Comparison of ENCODE assay signal across 8 cellular contexts in genomic region chr1:204517382-204517781, GRCh38. TPM values are rescaled to one million over a fixed set of nuclear protein-coding genes. Genes with fewer than 3 reads are reported as not detected.
A peak's percentile ranks its signal among the peaks of the same experiment; 100 is the strongest.
DNase-seq lines count a peak whose midpoint lies in the region; ATAC-seq and TF ChIP-seq lines count a peak whose summit lies in the region.
"Not testable (repeated sequence)": the region's sequence is repeated elsewhere in the genome, so short reads cannot be mapped to it uniquely, and the experiment has no call there.

No MANE protein-coding gene starts in this region.

- H3K4me3 ChIP-seq in BLaER1 (peak overlapping the region; percentile 82), HUES6 (ENCODE audit: low read depth, low read length) (peak overlapping the region; percentile 88), SK-N-SH (ENCODE audit: low read depth in 2 of 2, low read length in 1 of 2) (peak overlapping the region; percentile 61 to 73), astrocyte of the cerebellum (ENCODE audit: low read depth, low read length) (peak overlapping the region; percentile 76), fibroblast of mammary gland (ENCODE audit: control insufficient read depth, low read depth, low read length) (peak overlapping the region; percentile 83), right lobe of liver (peak overlapping the region; percentile 64 to 80 (median 70)), prostate gland (peak overlapping the region; percentile 66 to 78), thoracic aorta (peak overlapping the region; percentile 84)

- TF ChIP-seq EP300 in SK-N-SH (IDR thresholded peaks at IDR 0.05; ENCODE audit: borderline replicate concordance in 1 of 2, low read depth in 1 of 2, low read length in 1 of 2) = not testable (repeated sequence)

- H3K9me3 ChIP-seq in BLaER1; HUES6 (ENCODE audit: control insufficient read depth, insufficient read depth, low read depth, low read length); SK-N-SH; right lobe of liver; prostate gland; thoracic aorta: not testable (repeated sequence)

- peaks cover 11% of the 10 kb centered on the region for H3F3A ChIP-seq in SK-N-SH (replicated peaks; ENCODE audit: insufficient read depth)

- H3K27ac ChIP-seq in BLaER1 (peak overlapping the region; percentile 100), HUES6 (ENCODE audit: low read depth, low read length) (peak overlapping the region; percentile 98; the same call in 1 of the 2 replicates), right lobe of liver (peak overlapping the region in 1 of 3 donors; percentile 80)
- H3K27ac ChIP-seq in SK-N-SH (ENCODE audit: low read depth in 2 of 2, low read length in 1 of 2); prostate gland; thoracic aorta: not testable (repeated sequence)

- ATAC-seq in right lobe of liver; thoracic aorta (ENCODE audit: insufficient number of reproducible peaks, low FRiP score, low read depth): not testable (repeated sequence)

- intact Hi-C loops in right lobe of liver (cut with DNase I); prostate gland (cut with DNase I): not testable (repeated sequence)

- TF ChIP-seq CTCF in SK-N-SH (IDR thresholded peaks at IDR 0.05); astrocyte of the cerebellum (IDR thresholded peaks at IDR 0.05; ENCODE audit: low read depth, low read length, missing control alignments); fibroblast of mammary gland (conservative IDR thresholded peaks at IDR 0.05; ENCODE audit: control insufficient read depth, insufficient read depth, low read depth, low read length); right lobe of liver (IDR thresholded peaks at IDR 0.05); prostate gland (IDR thresholded peaks at IDR 0.05); thoracic aorta (IDR thresholded peaks at IDR 0.05): not testable (repeated sequence)

- not testable (repeated sequence) for H4K20me1 ChIP-seq in BLaER1
- peaks cover 15% of the 10 kb centered on the region for H4K20me1 ChIP-seq in SK-N-SH (ENCODE audit: insufficient read depth)

- POLR2A ChIA-PET in SK-N-SH (lab: Yijun Ruan, JAX) = interaction anchor here (0.9 to 3.2 kb wide), 6 partner anchors 10 to 158 kb away, joined by 3 to 51 read pairs (median 4); partner anchors contain the start of genes PIK3C2B and PLEKHA6

- WGBS in SK-N-SH (ENCODE audit: low lambda C conversion rate) = 85% methylated on average over 19 of the region's 19 CpGs
- WGBS in right lobe of liver (ENCODE audit: insufficient coverage, low coverage, low lambda C conversion rate, missing lambda C conversion rate) = 64% methylated on average over 16 of the region's 19 CpGs
- 90% methylated on average over 19 of the region's 19 CpGs for WGBS in prostate gland

- not testable (repeated sequence) for H2AFZ ChIP-seq in SK-N-SH (ENCODE audit: low read depth)

- DNase-seq in SK-N-SH; astrocyte of the cerebellum (ENCODE audit: low read depth); fibroblast of mammary gland (ENCODE audit: low read depth); right lobe of liver; prostate gland (ENCODE audit: low spot score); thoracic aorta (ENCODE audit: low spot score): not testable (repeated sequence)

- H3K27me3 ChIP-seq in BLaER1; HUES6 (ENCODE audit: control insufficient read depth, insufficient read depth, low read length); SK-N-SH (ENCODE audit: insufficient read depth); right lobe of liver; prostate gland (replicated peaks; ENCODE audit: insufficient read depth); thoracic aorta (replicated peaks; ENCODE audit: insufficient read depth): not testable (repeated sequence)

- TF ChIP-seq POLR2A in right lobe of liver (IDR thresholded peaks at IDR 0.05); prostate gland (IDR thresholded peaks at IDR 0.05): not testable (repeated sequence)

- H3K4me2 ChIP-seq in BLaER1 (peak overlapping the region; percentile 90), SK-N-SH (peak overlapping the region; percentile 75)

- H3K9ac ChIP-seq in BLaER1 (peak overlapping the region; percentile 99), SK-N-SH (peak overlapping the region; percentile 93; the same call in 1 of the 2 replicates)
- not testable (repeated sequence) for H3K9ac ChIP-seq in HUES6 (ENCODE audit: low read length)

- CTCF ChIA-PET in SK-N-SH (lab: Yijun Ruan, JAX) = interaction anchor here (0.7 to 3.7 kb wide), 4 partner anchors 14 to 87 kb away, joined by 3 to 15 read pairs (median 4); partner anchors contain the start of gene PIK3C2B

- H3K36me3 ChIP-seq in BLaER1 (peaks cover 23% of the 10 kb centered on the region), HUES6 (ENCODE audit: control insufficient read depth, insufficient read depth, low read length) (peaks cover 20% of the 10 kb centered on the region), SK-N-SH (replicated peaks in 1 of 2; ENCODE audit: control insufficient read depth in 1 of 2, insufficient read depth in 2 of 2, low read length in 1 of 2) (peaks cover 0 to 16% of the 10 kb centered on the region in 2 experiments)
- not testable (repeated sequence) for H3K36me3 ChIP-seq in right lobe of liver, prostate gland, thoracic aorta

- H3K79me2 ChIP-seq in SK-N-SH (ENCODE audit: insufficient read depth) = peaks cover 61% of the 10 kb centered on the region

- not testable (repeated sequence) for H3K9me2 ChIP-seq in SK-N-SH

- not testable (repeated sequence) for TF ChIP-seq RAD21 in SK-N-SH (IDR thresholded peaks at IDR 0.05; ENCODE audit: low read length)

- peaks cover 86% of the 10 kb centered on the region for H3K4me1 ChIP-seq in BLaER1
- not testable (repeated sequence) for H3K4me1 ChIP-seq in HUES6 (ENCODE audit: control insufficient read depth, insufficient read depth, low read length); SK-N-SH (ENCODE audit: control insufficient read depth in 1 of 2, insufficient read depth in 2 of 2, low read depth in 1 of 2, low read length in 1 of 2); prostate gland (replicated peaks)
- peaks cover 0 to 15% (median 0%) of the 10 kb centered on the region in 4 donors for H3K4me1 ChIP-seq in right lobe of liver
- H3K4me1 ChIP-seq in thoracic aorta (ENCODE audit: control insufficient read depth in 1 of 2, low read depth in 2 of 2) = peaks cover 12 to 28% of the 10 kb centered on the region in 2 donors

- in situ Hi-C loops in astrocyte of the cerebellum (cut with HindIII; ENCODE audit: low sequenced_read_pairs) = not testable (repeated sequence)

RNA-seq across cellular contexts. Expression of gene MDM4, which starts 1.2 kb away (rescaled TPM):
- 6.2 and 9.2 TPM in 2 replicates for polyA plus RNA-seq in SK-N-SH (2012; rRNA removed)
- 3.4 and 3.7 TPM in 2 replicates for polyA plus RNA-seq in SK-N-SH (2012; cell fraction: cytosol; rRNA removed)
- 21.0 and 47.4 TPM in 2 replicates for polyA plus RNA-seq in SK-N-SH (2012; cell fraction: nucleus; rRNA removed)
- 10 to 100 TPM; 21.0 to 37.6 (median 25.3) TPM for total RNA-seq in right lobe of liver
- total RNA-seq in prostate gland = 10 to 100 TPM; 38.0 to 66.9 TPM
- total RNA-seq in thoracic aorta = 100 to 1,000 TPM in 1 of 2 donors, 10 to 100 TPM in 1; 79.9 to 126 TPM

RNA-seq across cellular contexts. Expression of gene PIK3C2B, which starts 22.8 kb away (rescaled TPM):
- 6.5 and 6.6 TPM in 2 replicates for polyA plus RNA-seq in SK-N-SH (2012; rRNA removed)
- 2.4 and 3.6 TPM in 2 replicates for polyA plus RNA-seq in SK-N-SH (2012; cell fraction: cytosol; rRNA removed)
- 10.2 and 11.2 TPM in 2 replicates for polyA plus RNA-seq in SK-N-SH (2012; cell fraction: nucleus; rRNA removed)
- total RNA-seq in right lobe of liver (10 to 100 TPM in 3 of 6 experiments, 1 to 10 TPM in 3; 7.6 to 18.5 (median 10.1) TPM), prostate gland (10 to 100 TPM; 20.9 to 24.1 TPM), thoracic aorta (10 to 100 TPM; 34.5 to 44.4 TPM)
